In the genomic region with DNA sequence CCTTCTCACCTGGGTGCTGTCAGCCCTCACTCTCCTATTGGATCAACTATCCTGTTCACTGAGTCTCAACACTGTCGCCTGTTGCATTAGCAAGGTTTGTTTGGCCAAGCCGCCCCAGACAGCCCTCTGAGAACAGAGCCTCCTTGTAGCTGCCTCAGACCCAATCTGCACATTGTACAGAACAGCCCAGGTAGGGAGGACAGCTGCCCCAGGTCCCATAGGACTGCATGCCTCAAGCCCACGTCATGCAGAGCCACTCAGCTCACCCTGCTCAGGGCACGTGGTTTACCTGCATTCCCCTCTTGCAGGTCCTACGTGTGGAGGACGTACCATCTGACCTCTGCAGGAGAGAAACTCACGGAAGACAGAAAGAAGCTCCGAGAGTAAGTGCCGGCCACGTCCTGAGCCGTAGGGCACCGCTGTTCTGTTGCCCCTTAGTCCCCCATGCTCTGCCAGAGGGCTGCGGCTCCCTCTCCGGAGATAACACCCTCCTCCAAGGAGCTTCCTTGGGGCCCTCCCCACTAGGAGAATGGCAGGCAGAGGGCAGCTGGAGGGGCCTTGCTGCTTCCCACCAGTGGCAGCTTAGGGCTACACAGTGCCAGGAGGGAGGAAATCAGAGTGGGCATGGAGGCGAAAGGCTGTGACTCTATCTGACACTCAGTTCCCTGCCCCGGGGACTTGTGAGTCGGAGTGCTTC, we compare ENCODE assay signal across 27 cellular contexts. TPM values are rescaled to one million over a fixed set of nuclear protein-coding genes. Genes with fewer than 3 reads are reported as not detected.
A peak's percentile ranks its signal among the peaks of the same experiment; 100 is the strongest.
DNase-seq lines count a peak whose midpoint lies in the region; ATAC-seq and TF ChIP-seq lines count a peak whose summit lies in the region.
"Had no signal": no experiment of that assay in that cellular context is flagged by ENCODE, and none has a peak within 500 bp of the region (broad histone marks: within the 10 kb centered on the region; RNA-seq: fewer than 3 reads in every experiment).

No MANE protein-coding gene starts in this region.

- no peaks in the 10 kb centered on the region for H3K9me3 Mint-ChIP-seq in activated naive CD8-positive, alpha-beta T cell treated with anti-CD3 and anti-CD28 coated beads, Interleukin-2, amount 10 ng/mL, durations not matched to agents 7 days and 5 days
- H3K9me3 Mint-ChIP-seq in activated naive CD8-positive, alpha-beta T cell treated with anti-CD3 and anti-CD28 coated beads, Interleukin-2, amount 50 U/mL, for 24 hours: no peaks in the 10 kb centered on the region
- H3K9me3 Mint-ChIP-seq in IgD-negative memory B cell (no peaks in the 10 kb centered on the region), memory B cell (no peaks in the 10 kb centered on the region)
- H3K9me3 Mint-ChIP-seq: stimulated activated memory B cell treated with anti-CD40 and anti-IgM and Interleukin-4, amounts not matched to agents 10 μg/mL and 1 μg/mL and 100 μg/mL, for 72 hours; T-cell had no signal

- H3K4me1 ChIP-seq in spleen: peaks cover 11 to 36% (median 26%) of the 10 kb centered on the region in 6 donors

- no peaks in the 10 kb centered on the region for H3K27me3 Mint-ChIP-seq in activated naive CD8-positive, alpha-beta T cell treated with anti-CD3 and anti-CD28 coated beads, Interleukin-2, amount 10 ng/mL, durations not matched to agents 7 days and 5 days
- H3K27me3 Mint-ChIP-seq in activated naive CD8-positive, alpha-beta T cell treated with anti-CD3 and anti-CD28 coated beads, Interleukin-2, amount 50 U/mL, for 24 hours: no peaks in the 10 kb centered on the region
- no peaks in the 10 kb centered on the region for H3K27me3 Mint-ChIP-seq in IgD-negative memory B cell
- no peaks in the 10 kb centered on the region for H3K27me3 Mint-ChIP-seq in memory B cell
- H3K27me3 Mint-ChIP-seq: stimulated activated memory B cell treated with anti-CD40 and anti-IgM and Interleukin-4, amounts not matched to agents 10 μg/mL and 1 μg/mL and 100 μg/mL, for 72 hours; T-cell had no signal

- DNase-seq in activated naive CD8-positive, alpha-beta T cell treated with anti-CD3 and anti-CD28 coated beads, Interleukin-2, amount 10 ng/mL, durations not matched to agents 7 days and 5 days: peak; percentile 25
- no peak for DNase-seq in activated naive CD8-positive, alpha-beta T cell treated with anti-CD3 and anti-CD28 coated beads, Interleukin-2, amount 50 U/mL, for 24 hours
- DNase-seq in memory B cell (ENCODE audit: low spot score in 2 of 2) (no peak), spleen (peak; percentile 73), NCI-H1105 treated with DMSO at 0.1 percent for 48 hours (lab: John Stamatoyannopoulos, UW) (no peak)
- DNase-seq: activated CD4-positive, alpha-beta T cell treated with anti-CD3 and anti-CD28 coated beads, Interleukin-2, amount 50 U/mL, for 48 hours; activated CD8-positive, alpha-beta memory T cell treated with anti-CD3 and anti-CD28 coated beads, Interleukin-2, amount 50 U/mL, for 4 hours; activated effector memory CD4-positive, alpha-beta T cell treated with anti-CD3 and anti-CD28 coated beads, Interleukin-2, amount 50 U/mL, for 16 hours; body of pancreas; DMS153; esophagus squamous epithelium; foreskin melanocyte; KBM-7; NCI-H1092 treated with DMSO at 0.1 percent for 48 hours; NCI-H187; NCI-H2171; NCI-H510A; T-cell; transverse colon had no signal

- no peak for TF ChIP-seq POLR2A in spleen (IDR thresholded peaks at IDR 0.05)

- POLR2A ChIA-PET in activated naive CD8-positive, alpha-beta T cell treated with anti-CD3 and anti-CD28 coated beads, Interleukin-2, amount 10 ng/mL, durations not matched to agents 7 days and 5 days (lab: Charles Lee): interaction anchor here (0.6 to 1.0 kb wide), 2 partner anchors 15 to 41 kb away, joined by 3 read pairs; no protein-coding TSS in a partner anchor

- no peak overlapping the region for H3K4me3 Mint-ChIP-seq in activated naive CD8-positive, alpha-beta T cell treated with anti-CD3 and anti-CD28 coated beads, Interleukin-2, amount 10 ng/mL, durations not matched to agents 7 days and 5 days
- no peak overlapping the region for H3K4me3 Mint-ChIP-seq in activated naive CD8-positive, alpha-beta T cell treated with anti-CD3 and anti-CD28 coated beads, Interleukin-2, amount 50 U/mL, for 24 hours
- H3K4me3 Mint-ChIP-seq in IgD-negative memory B cell: peak overlapping the region in 3 of 4 donors; percentile 48 to 70 (median 49)
- peak overlapping the region; percentile 46 for H3K4me3 Mint-ChIP-seq in memory B cell
- H3K4me3 Mint-ChIP-seq: stimulated activated memory B cell treated with anti-CD40 and anti-IgM and Interleukin-4, amounts not matched to agents 10 μg/mL and 1 μg/mL and 100 μg/mL, for 72 hours had no signal

- no peak for ATAC-seq in activated naive CD8-positive, alpha-beta T cell treated with anti-CD3 and anti-CD28 coated beads, Interleukin-2, amount 10 ng/mL, durations not matched to agents 7 days and 5 days (ENCODE audit: low read depth)
- ATAC-seq in activated naive CD8-positive, alpha-beta T cell treated with anti-CD3 and anti-CD28 coated beads, Interleukin-2, amount 50 U/mL, for 24 hours: no peak
- ATAC-seq in memory B cell (ENCODE audit: low read depth) (no peak), HG02973 (IDR thresholded peaks at IDR 0.05; ENCODE audit: unreplicated experiment) (no peak), HG02870 (IDR thresholded peaks at IDR 0.05; ENCODE audit: unreplicated experiment) (no peak)
- ATAC-seq: activated CD4-positive, CD25-positive, alpha-beta regulatory T cell treated with anti-CD3 and anti-CD28 coated beads, Interleukin-2, amount 50 U/mL, for 24 hours; body of pancreas; heart left ventricle; stimulated activated memory B cell treated with anti-CD40 and anti-IgM and Interleukin-4, amounts not matched to agents 10 μg/mL and 1 μg/mL and 100 μg/mL, for 72 hours; T-cell had no signal

- intact Hi-C loops in spleen (cut with DNase I; ENCODE audit: low total_unique reads): no loop called here

- no peak overlapping the region for H3K27ac ChIP-seq in spleen
- H3K27ac ChIP-seq: body of pancreas, dorsolateral prefrontal cortex, esophagus squamous epithelium, heart left ventricle, left ventricle myocardium inferior, transverse colon had no signal

- H3K9me3 ChIP-seq in spleen: no peaks in the 10 kb centered on the region
- H3K9me3 ChIP-seq: body of pancreas, esophagus squamous epithelium, heart left ventricle, left ventricle myocardium inferior, transverse colon had no signal

- H3K4me3 ChIP-seq in spleen: no peak overlapping the region
- H3K4me3 ChIP-seq: body of pancreas, dorsolateral prefrontal cortex, esophagus squamous epithelium, heart left ventricle, left ventricle myocardium inferior, transverse colon had no signal

- no peak overlapping the region for H3K27ac Mint-ChIP-seq in activated naive CD8-positive, alpha-beta T cell treated with anti-CD3 and anti-CD28 coated beads, Interleukin-2, amount 10 ng/mL, durations not matched to agents 7 days and 5 days
- no peak overlapping the region for H3K27ac Mint-ChIP-seq in activated naive CD8-positive, alpha-beta T cell treated with anti-CD3 and anti-CD28 coated beads, Interleukin-2, amount 50 U/mL, for 24 hours
- H3K27ac Mint-ChIP-seq in IgD-negative memory B cell (no peak overlapping the region), memory B cell (no peak overlapping the region)
- H3K27ac Mint-ChIP-seq: stimulated activated memory B cell treated with anti-CD40 and anti-IgM and Interleukin-4, amounts not matched to agents 10 μg/mL and 1 μg/mL and 100 μg/mL, for 72 hours; T-cell had no signal

- H3K27me3 ChIP-seq in spleen (replicated peaks in 1 of 7): no peaks in the 10 kb centered on the region
- H3K27me3 ChIP-seq: body of pancreas, dorsolateral prefrontal cortex, esophagus squamous epithelium, heart left ventricle, transverse colon had no signal

- WGBS in spleen, 5 donors: 90 to 97% (median 93%) methylated on average over 14 to 17 of the region's 17 CpGs

- H3K36me3 ChIP-seq in spleen: peaks cover 0 to 60% (median 30%) of the 10 kb centered on the region in 6 donors

- no peak for TF ChIP-seq CTCF in spleen (IDR thresholded peaks at IDR 0.05 in 8 of 11, conservative IDR thresholded peaks at IDR 0.05 in 3 of 11)

- peaks cover 10% of the 10 kb centered on the region for H3K36me3 Mint-ChIP-seq in activated naive CD8-positive, alpha-beta T cell treated with anti-CD3 and anti-CD28 coated beads, Interleukin-2, amount 10 ng/mL, durations not matched to agents 7 days and 5 days
- peaks cover 20% of the 10 kb centered on the region for H3K36me3 Mint-ChIP-seq in activated naive CD8-positive, alpha-beta T cell treated with anti-CD3 and anti-CD28 coated beads, Interleukin-2, amount 50 U/mL, for 24 hours (ENCODE audit: low read depth)
- no peaks in the 10 kb centered on the region for H3K36me3 Mint-ChIP-seq in IgD-negative memory B cell
- H3K36me3 Mint-ChIP-seq in memory B cell: peaks cover 14% of the 10 kb centered on the region

- H3K4me1 Mint-ChIP-seq in activated naive CD8-positive, alpha-beta T cell treated with anti-CD3 and anti-CD28 coated beads, Interleukin-2, amount 10 ng/mL, durations not matched to agents 7 days and 5 days: peaks cover 16% of the 10 kb centered on the region
- H3K4me1 Mint-ChIP-seq in activated naive CD8-positive, alpha-beta T cell treated with anti-CD3 and anti-CD28 coated beads, Interleukin-2, amount 50 U/mL, for 24 hours: peaks cover 22% of the 10 kb centered on the region
- H3K4me1 Mint-ChIP-seq in IgD-negative memory B cell (peaks cover 14 to 18% (median 14%) of the 10 kb centered on the region in 3 donors), memory B cell (peaks cover 10% of the 10 kb centered on the region)

RNA-seq across cellular contexts. Expression of a gene that starts 2.8 kb away (rescaled TPM):
- total RNA-seq in activated naive CD8-positive, alpha-beta T cell treated with anti-CD3 and anti-CD28 coated beads, Interleukin-2, amount 10 ng/mL, durations not matched to agents 7 days and 5 days: 10 to 100 TPM; 52.8 to 59.1 TPM
- 39.1 TPM for polyA plus RNA-seq in IgD-negative memory B cell
- total RNA-seq in spleen: 10 to 100 TPM; 13.6 to 25.1 (median 17.2) TPM
- polyA plus RNA-seq in spleen: 10 to 100 TPM; 39.8 to 48.1 (median 46.6) TPM

RNA-seq across cellular contexts. Expression of a gene that starts 3.0 kb away (rescaled TPM):
- total RNA-seq in activated naive CD8-positive, alpha-beta T cell treated with anti-CD3 and anti-CD28 coated beads, Interleukin-2, amount 10 ng/mL, durations not matched to agents 7 days and 5 days: 10 to 100 TPM; 29.2 to 30.1 TPM
- polyA plus RNA-seq in IgD-negative memory B cell (45.2 TPM), spleen (10 to 100 TPM; 13.1 to 24.1 (median 21.2) TPM)
- total RNA-seq in spleen: 10 to 100 TPM in 4 of 7 donors, 1 to 10 TPM in 3; 5.2 to 17.9 (median 13.2) TPM

RNA-seq across cellular contexts. Expression of a gene that starts 16.1 kb away (rescaled TPM):
- under 1 TPM in 1 of 2 experiments, not detected in 1; 0.33 TPM for total RNA-seq in activated naive CD8-positive, alpha-beta T cell treated with anti-CD3 and anti-CD28 coated beads, Interleukin-2, amount 10 ng/mL, durations not matched to agents 7 days and 5 days
- not detected for polyA plus RNA-seq in IgD-negative memory B cell
- 10 to 100 TPM in 4 of 7 donors, 1 to 10 TPM in 3; 6.5 to 23.0 (median 14.9) TPM for total RNA-seq in spleen
- 10 to 100 TPM in 1 of 3 donors, 1 to 10 TPM in 2; 7.0 to 11.4 (median 9.2) TPM for polyA plus RNA-seq in spleen

RNA-seq across cellular contexts. Expression of a gene that starts 21.6 kb away (rescaled TPM):
- 10 to 100 TPM; 45.8 to 48.1 TPM for total RNA-seq in activated naive CD8-positive, alpha-beta T cell treated with anti-CD3 and anti-CD28 coated beads, Interleukin-2, amount 10 ng/mL, durations not matched to agents 7 days and 5 days
- polyA plus RNA-seq in IgD-negative memory B cell (87.6 TPM), spleen (100 to 1,000 TPM; 115 to 122 (median 121) TPM)
- total RNA-seq in spleen: 10 to 100 TPM; 34.8 to 82.4 (median 50.0) TPM

Comparison
In these comparisons a context has a peak if more than half of its experiments do, and no peak if none do; other contexts are left out.
1. DNase-seq: peak in activated naive CD8-positive, alpha-beta T cell treated with anti-CD3 and anti-CD28 coated beads, Interleukin-2, amount 10 ng/mL, durations not matched to agents 7 days and 5 days (single experiment) and spleen (single experiment); none in activated naive CD8-positive, alpha-beta T cell treated with anti-CD3 and anti-CD28 coated beads, Interleukin-2, amount 50 U/mL, for 24 hours (single experiment), memory B cell (0 of 2) and NCI-H1105 treated with DMSO at 0.1 percent for 48 hours (single experiment).
2. H3K4me3 Mint-ChIP-seq: peak in IgD-negative memory B cell (3 of 4) and memory B cell (single experiment); none in activated naive CD8-positive, alpha-beta T cell treated with anti-CD3 and anti-CD28 coated beads, Interleukin-2, amount 10 ng/mL, durations not matched to agents 7 days and 5 days (single experiment) and activated naive CD8-positive, alpha-beta T cell treated with anti-CD3 and anti-CD28 coated beads, Interleukin-2, amount 50 U/mL, for 24 hours (single experiment).
3. RNA of a gene that starts 16.1 kb away (total RNA-seq): 6.5 to 23.0 TPM in spleen; 0.33 TPM in activated naive CD8-positive, alpha-beta T cell treated with anti-CD3 and anti-CD28 coated beads, Interleukin-2, amount 10 ng/mL, durations not matched to agents 7 days and 5 days; every median in the first group is over 4 times any median in the second.